In genomic region chr5:127008300-127008975, GRCh38 we compare ENCODE assay signal across 29 cellular contexts.
"Had no signal": no experiment of that assay in that cellular context is flagged by ENCODE, and none has a peak within 500 bp of the region (broad histone marks: within the 10 kb centered on the region; RNA-seq: fewer than 3 reads in every experiment).

No MANE protein-coding gene starts in this region.

- H3K27ac ChIP-seq: brain microvascular endothelial cell, epithelial cell of prostate, lower lobe of right lung, neutrophil, sigmoid colon, spleen, thoracic aorta had no signal

- ATAC-seq: lower lobe of right lung had no signal

- H3K9me3 ChIP-seq: lower lobe of right lung, neutrophil, sigmoid colon, spleen, thoracic aorta had no signal

- DNase-seq: activated CD4-positive, alpha-beta memory T cell treated with anti-CD3 and anti-CD28 coated beads, Interleukin-2, amount 10 ng/mL, durations not matched to agents 7 days and 5 days; activated CD4-positive, alpha-beta T cell treated with anti-CD3 and anti-CD28 coated beads, Interleukin-2, amount 10 ng/mL, durations not matched to agents 7 days and 5 days; activated CD4-positive, CD25-positive, alpha-beta regulatory T cell treated with anti-CD3 and anti-CD28 coated beads, Interleukin-2, amount 50 U/mL, for 72 hours; activated CD8-positive, alpha-beta memory T cell treated with anti-CD3 and anti-CD28 coated beads, Interleukin-2, amount 50 U/mL, for 48 hours; activated gamma-delta T cell; activated naive CD4-positive, alpha-beta T cell treated with anti-CD3 and anti-CD28 coated beads, Interleukin-2, amount 10 ng/mL, durations not matched to agents 7 days and 5 days; activated T-cell treated with anti-CD3 and anti-CD28 coated beads, Interleukin-2, amount 50 U/mL, for 24 hours; amniotic stem cell; brain microvascular endothelial cell; central memory CD4-positive, alpha-beta T cell; dermis blood vessel endothelial cell; effector CD8-positive, alpha-beta T cell; hypothalamus; immature natural killer cell; kidney; lower lobe of right lung; mesendoderm; nephron progenitor cell; sigmoid colon; spleen; stimulated activated CD4-positive, alpha-beta T cell treated with anti-CD3 and anti-CD28 coated beads, Interleukin-2, amount 100 ng/mL, for 48 hours; trophoblast cell had no signal

- H3K27me3 ChIP-seq: brain microvascular endothelial cell, neutrophil, sigmoid colon, spleen had no signal

- H3K4me3 ChIP-seq: lower lobe of right lung, sigmoid colon, spleen, thoracic aorta had no signal

- FAIRE-seq: astrocyte, endometrium, frontal cortex, kidney, urothelium cell line had no signal

- H3K36me3 ChIP-seq: brain microvascular endothelial cell, lower lobe of right lung, neutrophil, sigmoid colon, spleen, thoracic aorta had no signal
